ENCODE assay signal across 1 cellular context in genomic region chr22:23069502-23070357, GRCh38.
TF ChIP-seq lines count a peak whose summit lies in the region.

No MANE protein-coding gene starts in this region.

TF ChIP-seq in HepG2, 621 proteins besides CTCF, POLR2A, EP300 and RAD21 (continued from another document and continues in another):
- peak; percentile 62; the same call in 1 of the 2 replicates for TF ChIP-seq HNF1B (CRISPR knock-in tag; IDR thresholded peaks at IDR 0.05)
- TF ChIP-seq, protein P1, sequence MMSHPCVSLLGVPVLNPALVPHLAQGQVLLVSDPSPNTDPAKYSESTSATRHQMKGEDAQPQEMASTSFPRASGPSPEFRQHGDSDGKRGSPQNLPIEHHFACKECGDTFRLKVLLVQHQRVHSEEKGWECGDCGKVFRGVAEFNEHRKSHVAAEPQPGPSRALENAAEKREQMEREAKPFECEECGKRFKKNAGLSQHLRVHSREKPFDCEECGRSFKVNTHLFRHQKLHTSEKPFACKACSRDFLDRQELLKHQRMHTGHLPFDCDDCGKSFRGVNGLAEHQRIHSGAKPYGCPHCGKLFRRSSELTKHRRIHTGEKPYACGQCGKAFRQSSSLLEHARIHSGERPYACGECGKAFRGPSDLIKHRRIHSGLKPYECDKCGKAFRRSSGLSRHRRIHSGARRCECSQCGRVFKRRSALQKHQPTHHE (CRISPR knock-in tag; IDR thresholded peaks at IDR 0.05; ENCODE audit: borderline replicate concordance) = no peak
- TF ChIP-seq ZNF619 (CRISPR knock-in tag; IDR thresholded peaks at IDR 0.05) = no peak
- peak; percentile 90 for TF ChIP-seq NFYC (CRISPR knock-in tag; IDR thresholded peaks at IDR 0.05)
- peak; percentile 51 for TF ChIP-seq SKI (IDR thresholded peaks at IDR 0.05; ENCODE audit: partially characterized antibody)
- TF ChIP-seq ZBTB44 (CRISPR knock-in tag; IDR thresholded peaks at IDR 0.05) = no peak
- TF ChIP-seq, protein P2, sequence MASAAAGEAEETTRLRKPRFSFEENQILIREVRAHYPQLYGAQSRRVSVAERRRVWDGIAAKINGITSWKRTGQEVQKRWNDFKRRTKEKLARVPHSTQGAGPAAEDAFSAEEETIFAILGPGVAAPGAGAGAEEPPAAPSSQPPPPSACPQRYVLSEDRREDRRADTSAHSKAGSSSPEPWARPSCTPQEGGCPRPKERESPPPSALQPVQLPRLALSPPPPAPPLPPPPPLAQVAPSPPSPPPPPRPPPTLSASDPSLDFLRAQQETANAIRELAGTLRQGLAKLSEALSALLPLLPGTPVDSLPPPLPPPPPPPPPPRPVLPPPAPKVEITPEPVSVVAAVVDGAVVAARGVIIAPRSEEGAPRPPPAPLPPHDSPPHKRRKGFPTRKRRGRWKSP (CRISPR knock-in tag; IDR thresholded peaks at IDR 0.05) = peak; percentile 73; the same call in 1 of the 2 replicates
- 0 out of 2 replicates have a peak, but pooled peaks have one; percentile 11 for TF ChIP-seq ZNF768 (CRISPR knock-in tag; IDR thresholded peaks at IDR 0.05)
- TF ChIP-seq PBX3 (CRISPR knock-in tag; IDR thresholded peaks at IDR 0.05; ENCODE audit: borderline replicate concordance) = peak; percentile 84; the same call in 1 of the 2 replicates
- no peak for TF ChIP-seq ZBTB7B (CRISPR knock-in tag; IDR thresholded peaks at IDR 0.05)
- TF ChIP-seq SOX6 (IDR thresholded peaks at IDR 0.05) = no peak
- 0 out of 2 replicates have a peak, but pooled peaks have one; percentile 23 for TF ChIP-seq SOX6 (CRISPR knock-in tag; IDR thresholded peaks at IDR 0.05)
- no peak for TF ChIP-seq REL (CRISPR knock-in tag; conservative IDR thresholded peaks at IDR 0.05)
- no peak for TF ChIP-seq NFIC (IDR thresholded peaks at IDR 0.05; ENCODE audit: low read length)
- TF ChIP-seq, protein P3, sequence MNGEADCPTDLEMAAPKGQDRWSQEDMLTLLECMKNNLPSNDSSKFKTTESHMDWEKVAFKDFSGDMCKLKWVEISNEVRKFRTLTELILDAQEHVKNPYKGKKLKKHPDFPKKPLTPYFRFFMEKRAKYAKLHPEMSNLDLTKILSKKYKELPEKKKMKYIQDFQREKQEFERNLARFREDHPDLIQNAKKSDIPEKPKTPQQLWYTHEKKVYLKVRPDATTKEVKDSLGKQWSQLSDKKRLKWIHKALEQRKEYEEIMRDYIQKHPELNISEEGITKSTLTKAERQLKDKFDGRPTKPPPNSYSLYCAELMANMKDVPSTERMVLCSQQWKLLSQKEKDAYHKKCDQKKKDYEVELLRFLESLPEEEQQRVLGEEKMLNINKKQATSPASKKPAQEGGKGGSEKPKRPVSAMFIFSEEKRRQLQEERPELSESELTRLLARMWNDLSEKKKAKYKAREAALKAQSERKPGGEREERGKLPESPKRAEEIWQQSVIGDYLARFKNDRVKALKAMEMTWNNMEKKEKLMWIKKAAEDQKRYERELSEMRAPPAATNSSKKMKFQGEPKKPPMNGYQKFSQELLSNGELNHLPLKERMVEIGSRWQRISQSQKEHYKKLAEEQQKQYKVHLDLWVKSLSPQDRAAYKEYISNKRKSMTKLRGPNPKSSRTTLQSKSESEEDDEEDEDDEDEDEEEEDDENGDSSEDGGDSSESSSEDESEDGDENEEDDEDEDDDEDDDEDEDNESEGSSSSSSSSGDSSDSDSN (CRISPR knock-in tag; IDR thresholded peaks at IDR 0.05) = peak; percentile 53; the same call in 1 of the 2 replicates
- TF ChIP-seq, protein P4, sequence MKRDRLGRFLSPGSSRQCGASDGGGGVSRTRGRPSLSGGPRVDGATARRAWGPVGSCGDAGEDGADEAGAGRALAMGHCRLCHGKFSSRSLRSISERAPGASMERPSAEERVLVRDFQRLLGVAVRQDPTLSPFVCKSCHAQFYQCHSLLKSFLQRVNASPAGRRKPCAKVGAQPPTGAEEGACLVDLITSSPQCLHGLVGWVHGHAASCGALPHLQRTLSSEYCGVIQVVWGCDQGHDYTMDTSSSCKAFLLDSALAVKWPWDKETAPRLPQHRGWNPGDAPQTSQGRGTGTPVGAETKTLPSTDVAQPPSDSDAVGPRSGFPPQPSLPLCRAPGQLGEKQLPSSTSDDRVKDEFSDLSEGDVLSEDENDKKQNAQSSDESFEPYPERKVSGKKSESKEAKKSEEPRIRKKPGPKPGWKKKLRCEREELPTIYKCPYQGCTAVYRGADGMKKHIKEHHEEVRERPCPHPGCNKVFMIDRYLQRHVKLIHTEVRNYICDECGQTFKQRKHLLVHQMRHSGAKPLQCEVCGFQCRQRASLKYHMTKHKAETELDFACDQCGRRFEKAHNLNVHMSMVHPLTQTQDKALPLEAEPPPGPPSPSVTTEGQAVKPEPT (CRISPR knock-in tag; IDR thresholded peaks at IDR 0.05; ENCODE audit: low read depth) = no peak
- TF ChIP-seq IKZF5 (CRISPR knock-in tag; IDR thresholded peaks at IDR 0.05) = no peak
- no peak for TF ChIP-seq IKZF1 (IDR thresholded peaks at IDR 0.05)
- TF ChIP-seq PHF8 (CRISPR knock-in tag; IDR thresholded peaks at IDR 0.05) = peak; percentile 51
- TF ChIP-seq, protein P5, sequence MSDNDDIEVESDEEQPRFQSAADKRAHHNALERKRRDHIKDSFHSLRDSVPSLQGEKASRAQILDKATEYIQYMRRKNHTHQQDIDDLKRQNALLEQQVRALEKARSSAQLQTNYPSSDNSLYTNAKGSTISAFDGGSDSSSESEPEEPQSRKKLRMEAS (IDR thresholded peaks at IDR 0.05) = peak; percentile 80; the same call in 1 of the 2 replicates
- TF ChIP-seq ZNF788 (CRISPR knock-in tag; IDR thresholded peaks at IDR 0.05; ENCODE audit: borderline replicate concordance) = no peak
- peak; percentile 33 for TF ChIP-seq ASH2L (IDR thresholded peaks at IDR 0.05; ENCODE audit: insufficient read length, low read depth, low read length)
- TF ChIP-seq HOXA3 (CRISPR knock-in tag; IDR thresholded peaks at IDR 0.05) = peak; percentile 38
- TF ChIP-seq ZNF274 (CRISPR knock-in tag; IDR thresholded peaks at IDR 0.05) = no peak
- no peak for TF ChIP-seq GTF2F1 (IDR thresholded peaks at IDR 0.05; ENCODE audit: low read length)
- TF ChIP-seq ZFX (CRISPR knock-in tag; IDR thresholded peaks at IDR 0.05; ENCODE audit: low read depth) = peak; percentile 70
- no peak for TF ChIP-seq GLMP (CRISPR knock-in tag; IDR thresholded peaks at IDR 0.05; ENCODE audit: borderline replicate concordance)
- TF ChIP-seq ZNF737 (CRISPR knock-in tag; IDR thresholded peaks at IDR 0.05; ENCODE audit: borderline replicate concordance) = 0 out of 2 replicates have a peak, but pooled peaks have one; percentile 35
- no peak for TF ChIP-seq JUN (CRISPR knock-in tag; IDR thresholded peaks at IDR 0.05)
- TF ChIP-seq SP2 (CRISPR knock-in tag; IDR thresholded peaks at IDR 0.05) = peak; percentile 95
- TF ChIP-seq ATF4 (CRISPR knock-in tag; IDR thresholded peaks at IDR 0.05) = no peak
- no peak for TF ChIP-seq ZNF30 (CRISPR knock-in tag; IDR thresholded peaks at IDR 0.05)
- TF ChIP-seq MNT (IDR thresholded peaks at IDR 0.05) = peak; percentile 13; the same call in 1 of the 2 replicates
- TF ChIP-seq ZNF232 (CRISPR knock-in tag; IDR thresholded peaks at IDR 0.05; ENCODE audit: borderline replicate concordance) = 0 out of 2 replicates have a peak, but pooled peaks have one; percentile 26
- TF ChIP-seq GTF3A (CRISPR knock-in tag; conservative IDR thresholded peaks at IDR 0.05) = 0 out of 2 replicates have a peak, but pooled peaks have one; percentile 41
- no peak for TF ChIP-seq ZC3H13 (CRISPR knock-in tag; IDR thresholded peaks at IDR 0.05)
- TF ChIP-seq KLF12 (CRISPR knock-in tag; IDR thresholded peaks at IDR 0.05; ENCODE audit: borderline replicate concordance) = no peak
- TF ChIP-seq TEAD2 (CRISPR knock-in tag; IDR thresholded peaks at IDR 0.05) = 0 out of 2 replicates have a peak, but pooled peaks have one; percentile 12
- 0 out of 2 replicates have a peak, but pooled peaks have one; percentile 25 for TF ChIP-seq KDM5B (CRISPR knock-in tag; IDR thresholded peaks at IDR 0.05; ENCODE audit: borderline replicate concordance)
- TF ChIP-seq ATF7-NPFF (CRISPR knock-in tag; IDR thresholded peaks at IDR 0.05; ENCODE audit: low read depth) = no peak
- no peak for TF ChIP-seq SMC3 (IDR thresholded peaks at IDR 0.05; ENCODE audit: low read length)
- TF ChIP-seq, protein P6, sequence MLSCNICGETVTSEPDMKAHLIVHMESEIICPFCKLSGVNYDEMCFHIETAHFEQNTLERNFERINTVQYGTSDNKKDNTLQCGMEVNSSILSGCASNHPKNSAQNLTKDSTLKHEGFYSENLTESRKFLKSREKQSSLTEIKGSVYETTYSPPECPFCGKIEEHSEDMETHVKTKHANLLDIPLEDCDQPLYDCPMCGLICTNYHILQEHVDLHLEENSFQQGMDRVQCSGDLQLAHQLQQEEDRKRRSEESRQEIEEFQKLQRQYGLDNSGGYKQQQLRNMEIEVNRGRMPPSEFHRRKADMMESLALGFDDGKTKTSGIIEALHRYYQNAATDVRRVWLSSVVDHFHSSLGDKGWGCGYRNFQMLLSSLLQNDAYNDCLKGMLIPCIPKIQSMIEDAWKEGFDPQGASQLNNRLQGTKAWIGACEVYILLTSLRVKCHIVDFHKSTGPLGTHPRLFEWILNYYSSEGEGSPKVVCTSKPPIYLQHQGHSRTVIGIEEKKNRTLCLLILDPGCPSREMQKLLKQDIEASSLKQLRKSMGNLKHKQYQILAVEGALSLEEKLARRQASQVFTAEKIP (CRISPR knock-in tag; IDR thresholded peaks at IDR 0.05; ENCODE audit: borderline replicate concordance) = no peak
- no peak for TF ChIP-seq EHMT2 (IDR thresholded peaks at IDR 0.05; ENCODE audit: borderline replicate concordance, low read depth, low read length)
- TF ChIP-seq CREM (IDR thresholded peaks at IDR 0.05) = no peak
- TF ChIP-seq CREM (CRISPR knock-in tag; IDR thresholded peaks at IDR 0.05) = no peak
